Comparison of ENCODE assay signal across 20 cellular contexts in genomic region chr6:52533491-52533890, GRCh38. TPM values are rescaled to one million over a fixed set of nuclear protein-coding genes. Genes with fewer than 3 reads are reported as not detected.
DNase-seq lines count a peak whose midpoint lies in the region; ATAC-seq and TF ChIP-seq lines count a peak whose summit lies in the region.
"Had no signal": no experiment of that assay in that cellular context is flagged by ENCODE, and none has a peak within 500 bp of the region (broad histone marks: within the 10 kb centered on the region; RNA-seq: fewer than 3 reads in every experiment).

No MANE protein-coding gene starts in this region.

- TF ChIP-seq CTCF in DND-41 (IDR thresholded peaks at IDR 0.05; ENCODE audit: borderline replicate concordance, extremely low read depth, low read length, poor library complexity, severe bottlenecking) (no peak), IMR-90 (conservative IDR thresholded peaks at IDR 0.05; ENCODE audit: low read depth, low read length) (no peak), RWPE1 (conservative IDR thresholded peaks at IDR 0.05; ENCODE audit: low read depth) (no peak), osteoblast (IDR thresholded peaks at IDR 0.05; ENCODE audit: extremely low read depth, low read depth, low read length) (no peak)

- H4K91ac ChIP-seq in IMR-90 (ENCODE audit: insufficient read depth, low read depth, low read length): peak overlapping the region; percentile 95

- H3K4me2 ChIP-seq in DND-41 (ENCODE audit: insufficient read depth, low read length) (no peak overlapping the region), IMR-90 (ENCODE audit: low read depth, low read length) (no peak overlapping the region), osteoblast (ENCODE audit: insufficient read depth, low read length) (no peak overlapping the region)

- peak overlapping the region; percentile 97; the same call in 1 of the 2 replicates for H2AK5ac ChIP-seq in IMR-90 (ENCODE audit: low read depth, low read length)

- peaks cover 63% of the 10 kb centered on the region for H3K9me1 ChIP-seq in IMR-90 (ENCODE audit: insufficient read depth, low read length)

- H3K36me3 ChIP-seq in DND-41 (ENCODE audit: insufficient read depth, low read length) (peaks cover 7% of the 10 kb centered on the region; the same call in 1 of the 2 replicates), IMR-90 (ENCODE audit: control insufficient read depth, insufficient read depth, low read length) (peaks cover 36% of the 10 kb centered on the region), osteoblast (ENCODE audit: insufficient read depth, low read length) (peaks cover 75% of the 10 kb centered on the region)

- BruUV-seq in IMR-90 (replicated peaks; lab: Mats Ljungman, UMichigan): no TSS peak

- no peak for TF ChIP-seq RAD21 in IMR-90 (IDR thresholded peaks at IDR 0.05; ENCODE audit: low read length)

- H3K18ac ChIP-seq in IMR-90 (ENCODE audit: low read depth, low read length): peak overlapping the region; percentile 80

- H3K4ac ChIP-seq in IMR-90 (ENCODE audit: low read depth, low read length): peak overlapping the region; percentile 96

- H3K14ac ChIP-seq in IMR-90 (replicated peaks; ENCODE audit: low read depth, low read length): peak overlapping the region; percentile 93

- H4K20me1 ChIP-seq in DND-41 (ENCODE audit: insufficient read depth, low read length) (no peaks in the 10 kb centered on the region), IMR-90 (ENCODE audit: insufficient read depth, low read length) (no peaks in the 10 kb centered on the region), osteoblast (ENCODE audit: insufficient read depth, low read length) (peaks cover 3% of the 10 kb centered on the region)

- peaks cover 6% of the 10 kb centered on the region for H3K79me2 ChIP-seq in DND-41 (ENCODE audit: insufficient read depth, low read length)
- H3K79me2 ChIP-seq in osteoblast (ENCODE audit: insufficient read depth, low read length): peaks cover 96% of the 10 kb centered on the region

- peak overlapping the region; percentile 48 to 96; a peak in 3 of 4 replicates for H4K8ac ChIP-seq in IMR-90 (ENCODE audit: low read depth in 2 of 2, low read length in 2 of 2)

- H2BK5ac ChIP-seq in IMR-90 (ENCODE audit: low read depth, low read length, poor library complexity, severe bottlenecking): peak overlapping the region; percentile 96

- no CpG with 5 or more reads among the region's 2 CpGs for WGBS in IMR-90 (ENCODE audit: extremely low coverage in 2 of 2, insufficient read length in 1 of 2), 2 experiments

- 0 out of 2 replicates have a peak overlapping the region, but pooled peaks have one; percentile 73 for H4K5ac ChIP-seq in IMR-90 (ENCODE audit: low read depth, low read length)

- ATAC-seq in DND-41 (ENCODE audit: insufficient read depth, low read depth) (no peak), IMR-90 (ENCODE audit: low read depth) (no peak), GM19328 (IDR thresholded peaks at IDR 0.05; ENCODE audit: unreplicated experiment) (no peak), GM19397 (IDR thresholded peaks at IDR 0.05; ENCODE audit: unreplicated experiment) (no peak)
- ATAC-seq: HCT116, K562 had no signal

- peak overlapping the region; percentile 95 for H2BK20ac ChIP-seq in IMR-90 (ENCODE audit: low read depth, low read length)

- peak overlapping the region; percentile 52 for H2AK9ac ChIP-seq in IMR-90 (replicated peaks; ENCODE audit: low read depth, low read length, poor library complexity)

- H3K9ac ChIP-seq in DND-41 (ENCODE audit: low read depth, low read length): no peak overlapping the region
- 0 out of 2 replicates have a peak overlapping the region, but pooled peaks have one; percentile 42 for H3K9ac ChIP-seq in IMR-90 (ENCODE audit: low read depth, low read length)

- TF ChIP-seq POLR2A in IMR-90 (IDR thresholded peaks at IDR 0.05; ENCODE audit: low read depth, low read length): no peak

- H3K79me1 ChIP-seq in IMR-90 (ENCODE audit: low read depth in 1 of 2, low read length in 2 of 2): peaks cover 45 to 90% of the 10 kb centered on the region in 2 experiments

- H2BK120ac ChIP-seq in IMR-90 (ENCODE audit: low read depth, low read length): peak overlapping the region; percentile 77

- in situ Hi-C loops in IMR-90 (cut with MboI; ENCODE audit: low sequenced_read_pairs): no loop called here

- H3K27me3 ChIP-seq in DND-41 (ENCODE audit: insufficient read depth, low read length, poor library complexity) (no peaks in the 10 kb centered on the region), IMR-90 (ENCODE audit: control insufficient read depth, insufficient read depth, low read length) (no peaks in the 10 kb centered on the region), osteoblast (ENCODE audit: insufficient read depth, low read length) (no peaks in the 10 kb centered on the region)

- no peak overlapping the region for H2AFZ ChIP-seq in DND-41 (ENCODE audit: low read depth, low read length)
- H2AFZ ChIP-seq in IMR-90 (replicated peaks; ENCODE audit: low read length, poor library complexity): no peak overlapping the region
- no peak overlapping the region for H2AFZ ChIP-seq in osteoblast (ENCODE audit: low read length)

- H3K4me3 ChIP-seq in DND-41 (ENCODE audit: low read depth in 1 of 2, low read length in 2 of 2) (no peak overlapping the region), IMR-90 (ENCODE audit: insufficient read depth, low read depth, low read length) (no peak overlapping the region), osteoblast (ENCODE audit: insufficient read depth, low read length) (no peak overlapping the region)
- H3K4me3 ChIP-seq: K562 had no signal

- peaks cover 47% of the 10 kb centered on the region for H3K4me1 ChIP-seq in DND-41 (ENCODE audit: insufficient read depth, low read length)
- peaks cover 36% of the 10 kb centered on the region for H3K4me1 ChIP-seq in IMR-90 (ENCODE audit: control insufficient read depth, insufficient read depth, low read length)
- H3K4me1 ChIP-seq in osteoblast (ENCODE audit: insufficient read depth, low read length): peaks cover 48% of the 10 kb centered on the region

- H3K27ac ChIP-seq in DND-41 (ENCODE audit: low read length) (peak overlapping the region; percentile 15), IMR-90 (ENCODE audit: insufficient read depth, low read length) (peak overlapping the region; percentile 85), RWPE1 (peak overlapping the region; percentile 19), osteoblast (ENCODE audit: low read depth, low read length) (peak overlapping the region; percentile 45)

- DNase-seq in DND-41 (no peak), IMR-90 (no peak), RWPE1 (ENCODE audit: low spot score) (no peak), osteoblast (ENCODE audit: insufficient read length, low spot score, missing footprints) (no peak), NCI-H128 (lab: John Stamatoyannopoulos, UW; ENCODE audit: unreplicated experiment) (no peak)
- DNase-seq: ACHN, AML-193, DMS79, GDM1, GOT3, NCI-H1436, NCI-H2029, NCI-H345, NCI-H524 treated with DMSO at 0.1 percent for 48 hours, Right ventricle myocardium superior, SW 1271 had no signal

- peak overlapping the region; percentile 80; the same call in 2 of the 3 replicates for H2BK15ac ChIP-seq in IMR-90 (ENCODE audit: low read depth, low read length)

- H3K56ac ChIP-seq in IMR-90 (ENCODE audit: extremely low read depth, insufficient read depth, low read length): no peak overlapping the region

- no peaks in the 10 kb centered on the region for H3K9me3 ChIP-seq in DND-41 (ENCODE audit: insufficient read depth, low read length, severe bottlenecking)
- no peaks in the 10 kb centered on the region for H3K9me3 ChIP-seq in IMR-90 (ENCODE audit: control insufficient read depth, insufficient read depth, low read length)
- no peaks in the 10 kb centered on the region for H3K9me3 ChIP-seq in osteoblast (ENCODE audit: low read depth, low read length)

- peak overlapping the region; percentile 58 for H3K23ac ChIP-seq in IMR-90 (ENCODE audit: low read depth, low read length)

- CTCF ChIA-PET in IMR-90 (lab: Yijun Ruan, JAX) (no interaction called here), RWPE1 (lab: Yijun Ruan, JAX) (no interaction called here)

- dilution Hi-C loops in IMR-90 (cut with HindIII; ENCODE audit: low sequenced_read_pairs, unreplicated experiment): no loop called here

- POLR2A ChIA-PET in IMR-90 (lab: Charles Lee; ENCODE audit: unreplicated experiment): no interaction called here
- POLR2A ChIA-PET in RWPE1 (lab: Yijun Ruan, JAX; ENCODE audit: low non-redundant PET): no interaction called here

- intact Hi-C loops in IMR-90 (cut with micrococcal nuclease): no loop called here

TF ChIP-seq in IMR-90, 13 proteins besides CTCF, POLR2A, EP300 and RAD21:
- no peak for TF ChIP-seq RCOR1 (IDR thresholded peaks at IDR 0.05; ENCODE audit: insufficient replicate concordance, low read length)
- no peak for TF ChIP-seq CEBPB (IDR thresholded peaks at IDR 0.05; ENCODE audit: low read depth, low read length)
- no peak for TF ChIP-seq NFE2L2 (IDR thresholded peaks at IDR 0.05; ENCODE audit: low read depth, low read length)
- no peak for TF ChIP-seq ELK1 (IDR thresholded peaks at IDR 0.05; ENCODE audit: borderline replicate concordance, low read depth, low read length)
- no peak for TF ChIP-seq MAZ (IDR thresholded peaks at IDR 0.05; ENCODE audit: borderline replicate concordance, low read depth, low read length)
- no peak for TF ChIP-seq FOS (IDR thresholded peaks at IDR 0.05; ENCODE audit: low read depth, low read length)
TF ChIP-seq in IMR-90: peak in this region for 0.

RNA-seq across cellular contexts. Expression of gene TRAM2, which starts 43.4 kb away (rescaled TPM):
- 77.2 and 81.1 TPM in 2 replicates for total RNA-seq in IMR-90 (2012; rRNA removed)
- polyA plus RNA-seq in IMR-90 (2012; rRNA removed): 94.2 and 95.7 TPM in 2 replicates
- 51.8 and 52.7 TPM in 2 replicates for polyA plus RNA-seq in IMR-90 (2012; cell fraction: cytosol; rRNA removed)
- polyA plus RNA-seq in IMR-90 (2012; cell fraction: nucleus; rRNA removed; ENCODE audit: low replicate concordance): 86.8 and 207 TPM in 2 replicates
- 129 and 155 TPM in 2 replicates for total RNA-seq in osteoblast

Comparison
In these comparisons a context has a peak if more than half of its experiments do, and no peak if none do; other contexts are left out.
1. H3K27ac ChIP-seq: peak in every context shown above with its lines; median percentile 85 in IMR-90; 45 in osteoblast; 19 in RWPE1; 15 in DND-41.